ENCODE assay signal across 34 cellular contexts in genomic region chr10:129860396-129860795, GRCh38.
"Had no signal": no experiment of that assay in that cellular context is flagged by ENCODE, and none has a peak within 500 bp of the region (broad histone marks: within the 10 kb centered on the region; RNA-seq: fewer than 3 reads in every experiment).

No MANE protein-coding gene starts in this region.

- H3K36me3 ChIP-seq: adrenal gland, brain microvascular endothelial cell, breast epithelium had no signal

- H3K27me3 ChIP-seq: adrenal gland, body of pancreas, brain microvascular endothelial cell, breast epithelium had no signal

- H3K36me3 Mint-ChIP-seq: activated CD4-positive, alpha-beta memory T cell treated with anti-CD3 and anti-CD28 coated beads for 36 hours; activated naive CD4-positive, alpha-beta T cell treated with anti-CD3 and anti-CD28 coated beads, Interleukin-2, amount 50 U/mL, for 72 hours; activated naive CD8-positive, alpha-beta T cell treated with anti-CD3 and anti-CD28 coated beads for 36 hours had no signal

- DNase-seq: activated B cell treated with CpG ODN at 0.5 μM for 24 hours; activated CD4-positive, alpha-beta memory T cell treated with anti-CD3 and anti-CD28 coated beads for 36 hours; activated CD4-positive, alpha-beta T cell treated with anti-CD3 and anti-CD28 coated beads for 4 hours; activated CD4-positive, alpha-beta T cell treated with anti-CD3 and anti-CD28 coated beads, Interleukin-2, amount 10 ng/mL, durations not matched to agents 24 days and 14 days; activated CD4-positive, alpha-beta T cell treated with anti-CD3 and anti-CD28 coated beads, Interleukin-2, amount 50 U/mL, for 1 hour; activated CD4-positive, alpha-beta T cell treated with anti-CD3 and anti-CD28 coated beads, Interleukin-2, amount 50 U/mL, for 4 hours; activated CD4-positive, CD25-positive, alpha-beta regulatory T cell treated with anti-CD3 and anti-CD28 coated beads, Interleukin-2, amount 50 U/mL, for 72 hours; activated CD8-positive, alpha-beta memory T cell treated with anti-CD3 and anti-CD28 coated beads, Interleukin-2, amount 50 U/mL, for 4 hours; activated CD8-positive, alpha-beta T cell treated with anti-CD3 and anti-CD28 coated beads for 36 hours; activated effector memory CD4-positive, alpha-beta T cell treated with anti-CD3 and anti-CD28 coated beads, Interleukin-2, amount 50 U/mL, for 16 hours; activated gamma-delta T cell treated with Interleukin-2 at 50 U/mL for 16 hours; activated naive CD4-positive, alpha-beta T cell; activated naive CD4-positive, alpha-beta T cell treated with anti-CD3 and anti-CD28 coated beads for 36 hours; activated naive CD4-positive, alpha-beta T cell treated with anti-CD3 and anti-CD28 coated beads, Interleukin-2, amount 50 U/mL, for 16 hours; activated naive CD8-positive, alpha-beta T cell treated with anti-CD3 and anti-CD28 coated beads for 36 hours; activated T-cell treated with anti-CD3 and anti-CD28 coated beads for 4 hours; activated T-cell treated with anti-CD3 and anti-CD28 coated beads, Interleukin-2, amount 50 U/mL, for 1 hour; activated T-cell treated with anti-CD3 and anti-CD28 coated beads, Interleukin-2, amount 50 U/mL, for 4 hours; activated T-cell treated with anti-CD3 and anti-CD28 coated beads, Interleukin-2, amount 50 U/mL, for 72 hours; adrenal gland; amniotic stem cell; body of pancreas; brain microvascular endothelial cell; central memory CD4-positive, alpha-beta T cell; T-helper 1 cell; T-helper 2 cell; T-helper 9 cell had no signal

- H3K9me3 ChIP-seq: adrenal gland, body of pancreas had no signal

- H3K4me3 ChIP-seq: adrenal gland, body of pancreas, breast epithelium had no signal

- H3K4me3 Mint-ChIP-seq: activated B cell treated with CpG ODN at 0.5 μM for 24 hours; activated CD4-positive, alpha-beta memory T cell treated with anti-CD3 and anti-CD28 coated beads for 36 hours; activated CD4-positive, alpha-beta T cell treated with anti-CD3 and anti-CD28 coated beads, Interleukin-2, amount 10 ng/mL, durations not matched to agents 24 days and 14 days; activated CD8-positive, alpha-beta T cell treated with anti-CD3 and anti-CD28 coated beads for 36 hours; activated naive CD4-positive, alpha-beta T cell treated with anti-CD3 and anti-CD28 coated beads for 36 hours; activated naive CD8-positive, alpha-beta T cell treated with anti-CD3 and anti-CD28 coated beads for 36 hours; activated T-cell treated with anti-CD3 and anti-CD28 coated beads, Interleukin-2, amount 50 U/mL, for 4 hours; activated T-cell treated with anti-CD3 and anti-CD28 coated beads, Interleukin-2, amount 50 U/mL, for 72 hours; activated T-helper 1 cell treated with anti-CD3 and anti-CD28 coated beads, Interleukin-12 subunit alpha, Interleukin-12 subunit beta, Interleukin-2, Interleukin-4 antibody, amounts not matched to agents 30 ng/mL and 10 ng/mL and 1 ng/mL, durations not matched to agents 14 hours and 24 hours and 36 hours; activated T-helper 17 cell treated with anti-CD3 and anti-CD28 coated beads, Interleukin-2, amount 50 U/mL, for 72 hours; T-helper 1 cell treated with Interleukin-12 subunit alpha and Interleukin-12 subunit beta and Interleukin-4 antibody, amounts not matched to agents 30 μg/mL and 1 μg/mL, for 36 hours; T-helper 2 cell treated with Interferon-gamma antibody and Interleukin-4, amounts not matched to agents 5 μg/mL and 100 μg/mL, for 36 hours had no signal

- H3K27ac ChIP-seq: adrenal gland, body of pancreas, brain microvascular endothelial cell, breast epithelium, VCaP had no signal

- H3K27me3 Mint-ChIP-seq: activated CD4-positive, alpha-beta memory T cell treated with anti-CD3 and anti-CD28 coated beads for 36 hours; activated CD4-positive, alpha-beta T cell treated with anti-CD3 and anti-CD28 coated beads, Interleukin-2, amount 10 ng/mL, durations not matched to agents 24 days and 14 days; activated CD8-positive, alpha-beta T cell treated with anti-CD3 and anti-CD28 coated beads for 36 hours; activated T-helper 17 cell treated with anti-CD3 and anti-CD28 coated beads, Interleukin-2, amount 50 U/mL, for 72 hours had no signal

- H3K4me1 ChIP-seq: adrenal gland, body of pancreas, breast epithelium had no signal

- H3K4me1 Mint-ChIP-seq: activated B cell treated with CpG ODN at 0.5 μM for 24 hours; activated CD4-positive, alpha-beta T cell treated with anti-CD3 and anti-CD28 coated beads, Interleukin-2, amount 10 ng/mL, durations not matched to agents 24 days and 14 days; activated naive CD8-positive, alpha-beta T cell treated with anti-CD3 and anti-CD28 coated beads for 36 hours; activated T-helper 17 cell treated with anti-CD3 and anti-CD28 coated beads, Interleukin-2, amount 50 U/mL, for 72 hours had no signal

- H3K27ac Mint-ChIP-seq: activated B cell treated with CpG ODN at 0.5 μM for 24 hours; activated CD4-positive, alpha-beta memory T cell treated with anti-CD3 and anti-CD28 coated beads for 36 hours; activated CD4-positive, alpha-beta T cell treated with anti-CD3 and anti-CD28 coated beads, Interleukin-2, amount 10 ng/mL, durations not matched to agents 24 days and 14 days; activated CD8-positive, alpha-beta T cell treated with anti-CD3 and anti-CD28 coated beads for 36 hours; activated naive CD4-positive, alpha-beta T cell treated with anti-CD3 and anti-CD28 coated beads for 36 hours; activated naive CD4-positive, alpha-beta T cell treated with anti-CD3 and anti-CD28 coated beads, Interleukin-2, amount 50 U/mL, for 72 hours; activated naive CD8-positive, alpha-beta T cell treated with anti-CD3 and anti-CD28 coated beads for 36 hours; activated T-cell treated with anti-CD3 and anti-CD28 coated beads, Interleukin-2, amount 50 U/mL, for 72 hours; activated T-helper 1 cell treated with anti-CD3 and anti-CD28 coated beads, Interleukin-12 subunit alpha, Interleukin-12 subunit beta, Interleukin-2, Interleukin-4 antibody, amounts not matched to agents 30 ng/mL and 10 ng/mL and 1 ng/mL, durations not matched to agents 14 hours and 24 hours and 36 hours; activated T-helper 17 cell treated with anti-CD3 and anti-CD28 coated beads, Interleukin-2, amount 50 U/mL, for 72 hours; T-helper 1 cell treated with Interleukin-12 subunit alpha and Interleukin-12 subunit beta and Interleukin-4 antibody, amounts not matched to agents 30 μg/mL and 1 μg/mL, for 36 hours; T-helper 2 cell treated with Interferon-gamma antibody and Interleukin-4, amounts not matched to agents 5 μg/mL and 100 μg/mL, for 36 hours had no signal

- H3K9me3 Mint-ChIP-seq: activated CD4-positive, alpha-beta memory T cell treated with anti-CD3 and anti-CD28 coated beads for 36 hours; activated CD4-positive, alpha-beta T cell treated with anti-CD3 and anti-CD28 coated beads, Interleukin-2, amount 10 ng/mL, durations not matched to agents 24 days and 14 days; activated naive CD4-positive, alpha-beta T cell treated with anti-CD3 and anti-CD28 coated beads for 36 hours; activated naive CD4-positive, alpha-beta T cell treated with anti-CD3 and anti-CD28 coated beads, Interleukin-2, amount 50 U/mL, for 72 hours; activated naive CD8-positive, alpha-beta T cell treated with anti-CD3 and anti-CD28 coated beads for 36 hours; activated T-cell treated with anti-CD3 and anti-CD28 coated beads, Interleukin-2, amount 50 U/mL, for 72 hours; activated T-helper 1 cell treated with anti-CD3 and anti-CD28 coated beads, Interleukin-12 subunit alpha, Interleukin-12 subunit beta, Interleukin-2, Interleukin-4 antibody, amounts not matched to agents 30 ng/mL and 10 ng/mL and 1 ng/mL, durations not matched to agents 14 hours and 24 hours and 36 hours; activated T-helper 17 cell treated with anti-CD3 and anti-CD28 coated beads, Interleukin-2, amount 50 U/mL, for 72 hours; T-helper 1 cell treated with Interleukin-12 subunit alpha and Interleukin-12 subunit beta and Interleukin-4 antibody, amounts not matched to agents 30 μg/mL and 1 μg/mL, for 36 hours; T-helper 2 cell treated with Interferon-gamma antibody and Interleukin-4, amounts not matched to agents 5 μg/mL and 100 μg/mL, for 36 hours had no signal
